In genomic region chr6:13336553-13336952, GRCh38 we compare ENCODE assay signal across 1 cellular context.
TF ChIP-seq lines count a peak whose summit lies in the region.

No MANE protein-coding gene starts in this region.

TF ChIP-seq in GM12878, 131 proteins besides CTCF, POLR2A, EP300 and RAD21 (continued from another document):
- TF ChIP-seq SKIL (IDR thresholded peaks at IDR 0.05; ENCODE audit: low read depth, poor library complexity, severe bottlenecking) (peak; percentile 41), ATF7 (IDR thresholded peaks at IDR 0.05; ENCODE audit: low read depth) (0 out of 2 replicates have a peak, but pooled peaks have one; percentile 11), RUNX3 (IDR thresholded peaks at IDR 0.05; ENCODE audit: low read length) (peak; percentile 48), ELK1 (IDR thresholded peaks at IDR 0.05; ENCODE audit: low read depth, low read length) (no peak), RELB (IDR thresholded peaks at IDR 0.05; ENCODE audit: low read depth) (0 out of 2 replicates have a peak, but pooled peaks have one; percentile 32), ZNF24 (IDR thresholded peaks at IDR 0.05) (0 out of 2 replicates have a peak, but pooled peaks have one; percentile 35), EED (IDR thresholded peaks at IDR 0.05; ENCODE audit: low read depth) (0 out of 2 replicates have a peak, but pooled peaks have one; percentile 31), RB1 (IDR thresholded peaks at IDR 0.05; ENCODE audit: borderline replicate concordance) (peak; percentile 68; the same call in 1 of the 2 replicates), JUNB (IDR thresholded peaks at IDR 0.05) (no peak), ZNF592 (IDR thresholded peaks at IDR 0.05) (0 out of 2 replicates have a peak, but pooled peaks have one; percentile 64), SMC3 (IDR thresholded peaks at IDR 0.05; ENCODE audit: borderline replicate concordance, low read length) (peak; percentile 98)
